Comparison of ENCODE assay signal across 22 cellular contexts in the genomic region with DNA sequence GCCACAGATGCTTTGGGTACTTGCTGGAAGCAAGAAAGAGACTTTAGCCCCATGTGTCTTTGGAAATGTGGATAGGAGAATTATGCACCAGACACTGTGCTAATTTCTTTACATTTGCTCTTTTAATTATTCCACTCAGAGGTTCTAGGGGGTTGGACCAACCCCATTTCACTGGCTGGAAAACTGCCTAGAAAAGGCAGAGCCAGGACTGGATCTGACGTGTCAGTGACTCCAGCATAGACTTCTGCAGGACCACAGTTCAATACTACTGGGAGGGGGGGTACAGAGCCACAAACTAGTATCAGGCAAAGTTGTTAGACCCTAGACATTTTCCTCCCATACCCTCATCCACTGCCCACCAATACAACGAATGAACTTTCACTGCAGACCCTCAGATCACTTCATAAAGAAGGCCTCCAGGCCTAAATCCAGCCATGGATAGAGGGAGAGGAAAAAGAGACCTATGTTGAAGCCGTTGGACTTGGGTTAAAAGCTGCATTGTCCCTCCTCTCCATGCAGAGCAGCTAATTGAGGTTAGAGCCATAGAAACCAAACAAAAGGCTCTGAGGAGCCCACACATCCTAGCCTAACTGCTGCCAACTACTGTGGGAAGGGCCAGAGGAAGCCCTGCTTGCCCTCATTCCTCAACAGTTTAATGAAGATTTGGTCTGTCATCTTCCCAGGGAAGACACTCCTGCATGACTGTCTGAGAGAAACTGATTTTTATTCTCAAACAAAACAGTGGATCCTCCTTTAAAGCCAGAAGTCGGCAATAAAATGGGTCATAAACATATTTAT.
A peak's percentile ranks its signal among the peaks of the same experiment; 100 is the strongest.
DNase-seq lines count a peak whose midpoint lies in the region; ATAC-seq and TF ChIP-seq lines count a peak whose summit lies in the region.
"Had no signal": no experiment of that assay in that cellular context is flagged by ENCODE, and none has a peak within 500 bp of the region (broad histone marks: within the 10 kb centered on the region; RNA-seq: fewer than 3 reads in every experiment).

No MANE protein-coding gene starts in this region.

- H3K4me3 Mint-ChIP-seq in T-helper 17 cell: no peak overlapping the region
- H3K4me3 Mint-ChIP-seq: naive B cell had no signal

- dilution Hi-C loops in mammary epithelial cell (cut with HindIII; ENCODE audit: low sequenced_read_pairs): loop anchor here (5.0 kb wide), 2 partner anchors 61 to 106 kb away; no protein-coding TSS in a partner anchor

- no TSS peak for BruUV-seq in mammary epithelial cell (replicated peaks; lab: Mats Ljungman, UMichigan)

- TF ChIP-seq CTCF in mammary epithelial cell (conservative IDR thresholded peaks at IDR 0.05 in 1 of 2, IDR thresholded peaks at IDR 0.05 in 1 of 2; ENCODE audit: extremely low read depth in 1 of 2, insufficient read depth in 1 of 2, low read depth in 1 of 2, low read length in 2 of 2): no peak
- TF ChIP-seq CTCF in suprapubic skin (IDR thresholded peaks at IDR 0.05): no peak

- in situ Hi-C loops in mammary epithelial cell (cut with MboI; ENCODE audit: low sequenced_read_pairs in 2 of 2): no loop called here

- H3K4me1 Mint-ChIP-seq in T-helper 17 cell: no peaks in the 10 kb centered on the region
- H3K4me1 Mint-ChIP-seq: naive B cell had no signal

- H3K9me3 ChIP-seq in mammary epithelial cell (replicated peaks; ENCODE audit: insufficient read depth, low read length) (no peaks in the 10 kb centered on the region), suprapubic skin (no peaks in the 10 kb centered on the region), T-helper 17 cell (ENCODE audit: control insufficient read depth, low read length, poor library complexity, severe bottlenecking) (no peaks in the 10 kb centered on the region)
- H3K9me3 ChIP-seq: BLaER1, lower lobe of right lung, prostate gland, spleen had no signal

- H3K4me3 ChIP-seq in mammary epithelial cell (replicated peaks in 1 of 3; ENCODE audit: insufficient read depth in 1 of 3, low read depth in 2 of 3, low read length in 3 of 3): no peak overlapping the region
- no peak overlapping the region for H3K4me3 ChIP-seq in suprapubic skin
- H3K4me3 ChIP-seq: BLaER1, lower lobe of right lung, prostate gland, spleen had no signal

- peak overlapping the region; percentile 97 for H3K27ac ChIP-seq in mammary epithelial cell (ENCODE audit: insufficient read depth, low read depth, low read length)
- peak overlapping the region; percentile 58 for H3K27ac ChIP-seq in suprapubic skin
- H3K27ac ChIP-seq: 22Rv1, BLaER1, lower lobe of right lung, prostate gland, spleen had no signal

- WGBS in mammary epithelial cell (ENCODE audit: low coverage, missing lambda C conversion rate): 2% methylated on average over 4 of the region's 4 CpGs
- 29% methylated on average over 4 of the region's 4 CpGs for WGBS in suprapubic skin

- DNase-seq in DMS153 treated with DMSO at 0.1 percent for 48 hours (lab: John Stamatoyannopoulos, UW; ENCODE audit: unreplicated experiment) (peak; percentile 8), DMS153 (lab: John Stamatoyannopoulos, UW) (no peak), mammary epithelial cell (peak; percentile 29), left colon (no peak), suprapubic skin (ENCODE audit: low spot score in 2 of 2) (no peak), T-helper 17 cell (no peak)
- DNase-seq: activated CD4-positive, alpha-beta T cell treated with anti-CD3 and anti-CD28 coated beads, Interleukin-2, amount 50 U/mL, for 4 hours; activated naive CD4-positive, alpha-beta T cell treated with anti-CD3 and anti-CD28 coated beads, Interleukin-2, amount 50 U/mL, for 16 hours; dermis blood vessel endothelial cell; erythroblast; Kasumi-1; lower lobe of right lung; naive B cell; NCI-H1105 treated with DMSO at 0.1 percent for 48 hours; NCI-H2227 treated with DMSO at 0.1 percent for 48 hours; NK-92 treated with Interleukin-12 subunit alpha and Interleukin-12 subunit beta, amount 100 ng/mL, for 24 hours; spleen had no signal

- peaks cover 44% of the 10 kb centered on the region for H3K4me1 ChIP-seq in mammary epithelial cell (ENCODE audit: insufficient read depth, low read length)
- H3K4me1 ChIP-seq in suprapubic skin: peaks cover 34% of the 10 kb centered on the region
- H3K4me1 ChIP-seq: BLaER1, lower lobe of right lung, prostate gland, spleen had no signal

- peak overlapping the region; percentile 68 for H3K9ac ChIP-seq in mammary epithelial cell (ENCODE audit: insufficient read depth, low read length)
- H3K9ac ChIP-seq: BLaER1 had no signal

- H3K36me3 Mint-ChIP-seq in T-helper 17 cell (ENCODE audit: low read depth): no peaks in the 10 kb centered on the region
- H3K36me3 Mint-ChIP-seq: naive B cell had no signal

- H4K20me1 ChIP-seq in mammary epithelial cell (ENCODE audit: insufficient read depth, low read length): no peaks in the 10 kb centered on the region
- H4K20me1 ChIP-seq: BLaER1 had no signal

- H3K27me3 Mint-ChIP-seq in T-helper 17 cell: peaks cover 11% of the 10 kb centered on the region

- H3K4me2 ChIP-seq in mammary epithelial cell (ENCODE audit: insufficient read depth, low read depth, low read length): peak overlapping the region; percentile 72
- H3K4me2 ChIP-seq: BLaER1 had no signal

- no peak overlapping the region for H3K27ac Mint-ChIP-seq in T-helper 17 cell
- H3K27ac Mint-ChIP-seq: naive B cell had no signal

- H3K36me3 ChIP-seq in mammary epithelial cell (ENCODE audit: insufficient read depth, low read length): no peaks in the 10 kb centered on the region
- H3K36me3 ChIP-seq in suprapubic skin: no peaks in the 10 kb centered on the region
- H3K36me3 ChIP-seq: BLaER1, lower lobe of right lung, prostate gland, spleen had no signal

- no peak for TF ChIP-seq EP300 in suprapubic skin (IDR thresholded peaks at IDR 0.05)

- peaks cover 17% of the 10 kb centered on the region for H3K79me2 ChIP-seq in mammary epithelial cell (ENCODE audit: insufficient read depth, low read length)

- no peak for TF ChIP-seq POLR2A in suprapubic skin (IDR thresholded peaks at IDR 0.05)

- H2AFZ ChIP-seq in mammary epithelial cell (ENCODE audit: low read depth, low read length): peak overlapping the region; percentile 15

- H3K27me3 ChIP-seq in mammary epithelial cell (ENCODE audit: insufficient read depth, low read length): no peaks in the 10 kb centered on the region
- no peaks in the 10 kb centered on the region for H3K27me3 ChIP-seq in suprapubic skin
- H3K27me3 ChIP-seq: BLaER1, spleen had no signal

- ATAC-seq in left colon (peak; percentile 56), T-helper 17 cell (no peak), GM19397 (IDR thresholded peaks at IDR 0.05; ENCODE audit: unreplicated experiment) (no peak), GM18861 (IDR thresholded peaks at IDR 0.05; ENCODE audit: unreplicated experiment) (no peak)
- ATAC-seq: lower lobe of right lung had no signal

- CTCF ChIA-PET in mammary epithelial cell (lab: Charles Lee; ENCODE audit: low non-redundant PET): no interaction called here

- intact Hi-C loops in mammary epithelial cell (cut with micrococcal nuclease): no loop called here
- intact Hi-C loops in left colon (cut with DNase I, micrococcal nuclease): no loop called here

Comparison
In these comparisons a context has a peak if more than half of its experiments do, and no peak if none do; other contexts are left out.
1. DNase-seq: peak in DMS153 treated with DMSO at 0.1 percent for 48 hours (single experiment) and mammary epithelial cell (single experiment); none in DMS153 (single experiment), left colon (0 of 2), suprapubic skin (0 of 2) and T-helper 17 cell (0 of 3).